Comparison of ENCODE assay signal across 22 cellular contexts in genomic region chr7:43291789-43292188, GRCh38.
"Had no signal": no experiment of that assay in that cellular context is flagged by ENCODE, and none has a peak within 500 bp of the region (broad histone marks: within the 10 kb centered on the region; RNA-seq: fewer than 3 reads in every experiment).

No MANE protein-coding gene starts in this region.

- H3K4me3 Mint-ChIP-seq: naive B cell; nephron progenitor cell; stimulated activated effector memory CD8-positive, alpha-beta T cell treated with anti-CD3 and anti-CD28 coated beads, Interleukin-12 subunit alpha, Interleukin-12 subunit beta, amount 100 ng/mL, for 72 hours had no signal

- H3K27me3 ChIP-seq: dorsolateral prefrontal cortex, heart left ventricle, right atrium auricular region, suprapubic skin, tibial artery, upper lobe of right lung, vagina had no signal

- H3K9me3 ChIP-seq: upper lobe of right lung, vagina had no signal

- ATAC-seq: esophagus mucosa; heart left ventricle; stimulated activated effector memory CD8-positive, alpha-beta T cell treated with anti-CD3 and anti-CD28 coated beads, Interleukin-12 subunit alpha, Interleukin-12 subunit beta, amount 100 ng/mL, for 72 hours; stimulated activated naive CD8-positive, alpha-beta T cell treated with anti-CD3 and anti-CD28 coated beads, Interleukin-15, Interleukin-2, amounts not matched to agents 100 U/mL and 50 U/mL, for 24 hours; upper lobe of right lung had no signal

- H3K36me3 ChIP-seq: heart left ventricle, neutrophil, right atrium auricular region, suprapubic skin, tibial artery, upper lobe of right lung, vagina had no signal

- H3K27ac Mint-ChIP-seq: naive B cell; nephron progenitor cell; stimulated activated effector memory CD8-positive, alpha-beta T cell treated with anti-CD3 and anti-CD28 coated beads, Interleukin-12 subunit alpha, Interleukin-12 subunit beta, amount 100 ng/mL, for 72 hours had no signal

- H3K4me1 ChIP-seq: right atrium auricular region, tibial artery, upper lobe of right lung had no signal

- H3K4me1 Mint-ChIP-seq: naive B cell; stimulated activated effector memory CD8-positive, alpha-beta T cell treated with anti-CD3 and anti-CD28 coated beads, Interleukin-12 subunit alpha, Interleukin-12 subunit beta, amount 100 ng/mL, for 72 hours had no signal

- H3K4me3 ChIP-seq: dorsolateral prefrontal cortex, heart left ventricle, right atrium auricular region, suprapubic skin, tibial artery, upper lobe of right lung, vagina had no signal

- DNase-seq: cortex of kidney; dorsolateral prefrontal cortex; effector CD8-positive, alpha-beta T cell; heart left ventricle; hippocampal formation; kidney glomerular epithelial cell; mesendoderm; naive B cell; nephron progenitor cell; small intestine; stimulated activated CD4-positive, alpha-beta T cell treated with anti-CD3 and anti-CD28 coated beads, Interleukin-12 subunit alpha, Interleukin-12 subunit beta, amount 100 ng/mL, for 4 hours; stimulated activated CD4-positive, alpha-beta T cell treated with anti-CD3 and anti-CD28 coated beads, Interleukin-2, amount 100 ng/mL, for 48 hours; stimulated activated CD8-positive, alpha-beta memory T cell treated with anti-CD3 and anti-CD28 coated beads, Interleukin-4, amount 100 ng/mL, for 48 hours; stimulated activated naive CD8-positive, alpha-beta T cell treated with anti-CD3 and anti-CD28 coated beads, Interleukin-15, Interleukin-2, amounts not matched to agents 100 U/mL and 50 U/mL, for 24 hours; tibial artery; upper lobe of right lung had no signal

- H3K36me3 Mint-ChIP-seq: stimulated activated effector memory CD8-positive, alpha-beta T cell treated with anti-CD3 and anti-CD28 coated beads, Interleukin-12 subunit alpha, Interleukin-12 subunit beta, amount 100 ng/mL, for 72 hours had no signal
